Comparison of ENCODE assay signal across 31 cellular contexts in genomic region chr1:48047116-48047515, GRCh38. TPM values are rescaled to one million over a fixed set of nuclear protein-coding genes. Genes with fewer than 3 reads are reported as not detected.
DNase-seq lines count a peak whose midpoint lies in the region; FAIRE-seq and TF ChIP-seq lines count a peak whose summit lies in the region.
"Had no signal": no experiment of that assay in that cellular context is flagged by ENCODE, and none has a peak within 500 bp of the region (broad histone marks: within the 10 kb centered on the region; RNA-seq: fewer than 3 reads in every experiment).

No MANE protein-coding gene starts in this region.

- H3K27ac ChIP-seq in breast epithelium (peak overlapping the region; percentile 62 to 81), keratinocyte (ENCODE audit: control insufficient read depth, insufficient read depth, low read length) (no peak overlapping the region), tibial artery (peak overlapping the region; percentile 60 to 83)
- H3K27ac ChIP-seq: gastrocnemius medialis, spleen had no signal

- FAIRE-seq in keratinocyte (lab: Jason Lieb, UNC): no peak
- FAIRE-seq: H54, kidney had no signal

- no peaks in the 10 kb centered on the region for H3K27me3 Mint-ChIP-seq in MCF 10A (ENCODE audit: insufficient read depth, unreplicated experiment)
- peaks cover 7% of the 10 kb centered on the region for H3K27me3 Mint-ChIP-seq in activated T-helper 1 cell treated with anti-CD3 and anti-CD28 coated beads, Interleukin-12 subunit alpha, Interleukin-12 subunit beta, Interleukin-2, Interleukin-4 antibody, amounts not matched to agents 30 ng/mL and 10 ng/mL and 1 ng/mL, durations not matched to agents 14 hours and 24 hours and 36 hours (ENCODE audit: insufficient read depth)
- H3K27me3 Mint-ChIP-seq: activated naive CD8-positive, alpha-beta T cell had no signal

- no peak overlapping the region for H3K4me3 Mint-ChIP-seq in MCF 10A (ENCODE audit: unreplicated experiment)
- no peak overlapping the region for H3K4me3 Mint-ChIP-seq in activated T-helper 1 cell treated with anti-CD3 and anti-CD28 coated beads, Interleukin-12 subunit alpha, Interleukin-12 subunit beta, Interleukin-2, Interleukin-4 antibody, amounts not matched to agents 30 ng/mL and 10 ng/mL and 1 ng/mL, durations not matched to agents 14 hours and 24 hours and 36 hours
- H3K4me3 Mint-ChIP-seq: activated naive CD8-positive, alpha-beta T cell; brain; stimulated activated effector memory CD8-positive, alpha-beta T cell treated with anti-CD3 and anti-CD28 coated beads, Interleukin-12 subunit alpha, Interleukin-12 subunit beta, amount 100 ng/mL, for 72 hours had no signal

- H3K9me3 Mint-ChIP-seq in MCF 10A (ENCODE audit: unreplicated experiment): no peaks in the 10 kb centered on the region
- H3K9me3 Mint-ChIP-seq in activated T-helper 1 cell treated with anti-CD3 and anti-CD28 coated beads, Interleukin-12 subunit alpha, Interleukin-12 subunit beta, Interleukin-2, Interleukin-4 antibody, amounts not matched to agents 30 ng/mL and 10 ng/mL and 1 ng/mL, durations not matched to agents 14 hours and 24 hours and 36 hours: no peaks in the 10 kb centered on the region
- H3K9me3 Mint-ChIP-seq: brain; stimulated activated effector memory CD8-positive, alpha-beta T cell treated with anti-CD3 and anti-CD28 coated beads, Interleukin-12 subunit alpha, Interleukin-12 subunit beta, amount 100 ng/mL, for 72 hours had no signal

- H3K27me3 ChIP-seq in breast epithelium: no peaks in the 10 kb centered on the region
- H3K27me3 ChIP-seq in keratinocyte (ENCODE audit: control insufficient read depth, extremely low read depth, insufficient read depth, low read length): no peaks in the 10 kb centered on the region
- no peaks in the 10 kb centered on the region for H3K27me3 ChIP-seq in tibial artery
- H3K27me3 ChIP-seq: gastrocnemius medialis had no signal

- H3K36me3 Mint-ChIP-seq in MCF 10A (ENCODE audit: insufficient read depth, unreplicated experiment): no peaks in the 10 kb centered on the region
- no peaks in the 10 kb centered on the region for H3K36me3 Mint-ChIP-seq in activated T-helper 1 cell treated with anti-CD3 and anti-CD28 coated beads, Interleukin-12 subunit alpha, Interleukin-12 subunit beta, Interleukin-2, Interleukin-4 antibody, amounts not matched to agents 30 ng/mL and 10 ng/mL and 1 ng/mL, durations not matched to agents 14 hours and 24 hours and 36 hours (ENCODE audit: low read depth)
- H3K36me3 Mint-ChIP-seq: activated naive CD8-positive, alpha-beta T cell; brain; stimulated activated effector memory CD8-positive, alpha-beta T cell treated with anti-CD3 and anti-CD28 coated beads, Interleukin-12 subunit alpha, Interleukin-12 subunit beta, amount 100 ng/mL, for 72 hours had no signal

- H3K79me2 ChIP-seq in keratinocyte (ENCODE audit: control insufficient read depth, insufficient read depth, low read length): no peaks in the 10 kb centered on the region

- no peaks in the 10 kb centered on the region for H3K4me1 ChIP-seq in breast epithelium
- peaks cover 26% of the 10 kb centered on the region for H3K4me1 ChIP-seq in keratinocyte (ENCODE audit: control insufficient read depth, extremely low read depth, insufficient read depth, low read length)
- peaks cover 0 to 62% (median 52%) of the 10 kb centered on the region in 4 donors for H3K4me1 ChIP-seq in tibial artery
- H3K4me1 ChIP-seq: gastrocnemius medialis had no signal

- peaks cover 2% of the 10 kb centered on the region for H3K9me1 ChIP-seq in keratinocyte (ENCODE audit: control insufficient read depth, extremely low read depth, insufficient read depth, low read length)

- POLR2A ChIA-PET in MCF 10A (lab: Yijun Ruan, JAX): no interaction called here

- no TSS peak for BruUV-seq in MCF 10A (replicated peaks; lab: Mats Ljungman, UMichigan)

- CTCF ChIA-PET in MCF 10A (lab: Yijun Ruan, JAX): interaction anchor here (1.0 to 7.9 kb wide), 2 partner anchors 14 kb away, joined by 5 to 70 read pairs; no protein-coding TSS in a partner anchor

- DNase-seq in breast epithelium (ENCODE audit: low spot score in 2 of 2) (no peak), MCF 10A (ENCODE audit: unreplicated experiment) (no peak), amniotic epithelial cell (ENCODE audit: low read depth) (peak; percentile 44), keratinocyte (ENCODE audit: low read depth, low spot score) (no peak), tibial artery (no peak), anterior cingulate cortex (lab: John Stamatoyannopoulos, UW) (no peak)
- no peak for DNase-seq in activated T-helper 1 cell treated with anti-CD3 and anti-CD28 coated beads, Interleukin-12 subunit alpha, Interleukin-12 subunit beta, Interleukin-2, Interleukin-4 antibody, amounts not matched to agents 30 ng/mL and 10 ng/mL and 1 ng/mL, durations not matched to agents 14 hours and 24 hours and 36 hours (ENCODE audit: low spot score)
- no peak for DNase-seq in effector CD4-positive, alpha-beta T cell
- DNase-seq: 8988T; activated CD4-positive, alpha-beta T cell treated with anti-CD3 and anti-CD28 coated beads, Interleukin-2, amount 50 U/mL, for 48 hours; activated CD4-positive, CD25-positive, alpha-beta regulatory T cell; activated CD8-positive, alpha-beta memory T cell treated with anti-CD3 and anti-CD28 coated beads, Interleukin-2, amount 50 U/mL, for 48 hours; DMS79; effector memory CD4-positive, alpha-beta T cell; erythroblast; gastrocnemius medialis; kidney; NCI-H1092 treated with DMSO at 0.1 percent for 48 hours; NCI-H2029; NCI-H2227 treated with DMSO at 0.1 percent for 48 hours; NCI-H774; nucleus accumbens; SHP77; spleen; stimulated activated CD4-positive, alpha-beta T cell treated with anti-CD3 and anti-CD28 coated beads, Interleukin-2, amount 100 ng/mL, for 48 hours; substantia nigra had no signal

- no peak overlapping the region for H3K27ac Mint-ChIP-seq in MCF 10A (ENCODE audit: low read depth, unreplicated experiment)
- no peak overlapping the region for H3K27ac Mint-ChIP-seq in activated T-helper 1 cell treated with anti-CD3 and anti-CD28 coated beads, Interleukin-12 subunit alpha, Interleukin-12 subunit beta, Interleukin-2, Interleukin-4 antibody, amounts not matched to agents 30 ng/mL and 10 ng/mL and 1 ng/mL, durations not matched to agents 14 hours and 24 hours and 36 hours
- H3K27ac Mint-ChIP-seq: activated naive CD8-positive, alpha-beta T cell; stimulated activated effector memory CD8-positive, alpha-beta T cell treated with anti-CD3 and anti-CD28 coated beads, Interleukin-12 subunit alpha, Interleukin-12 subunit beta, amount 100 ng/mL, for 72 hours had no signal

- no peaks in the 10 kb centered on the region for H3K36me3 ChIP-seq in breast epithelium
- no peaks in the 10 kb centered on the region for H3K36me3 ChIP-seq in keratinocyte (ENCODE audit: control insufficient read depth in 2 of 2, extremely low read depth in 1 of 2, insufficient read depth in 2 of 2, low read length in 2 of 2)
- H3K36me3 ChIP-seq in tibial artery: no peaks in the 10 kb centered on the region
- H3K36me3 ChIP-seq: gastrocnemius medialis, spleen had no signal

- intact Hi-C loops in breast epithelium (cut with DNase I; ENCODE audit: low total_unique reads): no loop called here
- intact Hi-C loops in MCF 10A (cut with micrococcal nuclease): no loop called here
- intact Hi-C loops in tibial artery (cut with DNase I; ENCODE audit: low total_unique reads): no loop called here
- intact Hi-C loops in activated T-helper 1 cell treated with anti-CD3 and anti-CD28 coated beads, Interleukin-12 subunit alpha, Interleukin-12 subunit beta, Interleukin-2, Interleukin-4 antibody, amounts not matched to agents 30 ng/mL and 10 ng/mL and 1 ng/mL, durations not matched to agents 14 hours and 24 hours and 36 hours (cut with micrococcal nuclease): no loop called here

- TF ChIP-seq CTCF in breast epithelium (IDR thresholded peaks at IDR 0.05): no peak
- TF ChIP-seq CTCF in MCF 10A (IDR thresholded peaks at IDR 0.05; ENCODE audit: unreplicated experiment): no peak
- no peak for TF ChIP-seq CTCF in keratinocyte (optimal IDR thresholded peaks at IDR 0.05 in 1 of 3, IDR thresholded peaks at IDR 0.05 in 1 of 3, conservative IDR thresholded peaks at IDR 0.05 in 1 of 3; ENCODE audit: extremely low read depth in 1 of 3, insufficient read depth in 2 of 3, low read length in 3 of 3)
- TF ChIP-seq CTCF in tibial artery (IDR thresholded peaks at IDR 0.05): no peak

- peaks cover 30% of the 10 kb centered on the region for H3K4me1 Mint-ChIP-seq in MCF 10A (ENCODE audit: insufficient read depth, unreplicated experiment)
- no peaks in the 10 kb centered on the region for H3K4me1 Mint-ChIP-seq in activated T-helper 1 cell treated with anti-CD3 and anti-CD28 coated beads, Interleukin-12 subunit alpha, Interleukin-12 subunit beta, Interleukin-2, Interleukin-4 antibody, amounts not matched to agents 30 ng/mL and 10 ng/mL and 1 ng/mL, durations not matched to agents 14 hours and 24 hours and 36 hours (ENCODE audit: low read depth)
- H3K4me1 Mint-ChIP-seq: stimulated activated effector memory CD8-positive, alpha-beta T cell treated with anti-CD3 and anti-CD28 coated beads, Interleukin-12 subunit alpha, Interleukin-12 subunit beta, amount 100 ng/mL, for 72 hours had no signal

- no peak overlapping the region for H2AFZ ChIP-seq in keratinocyte (ENCODE audit: control insufficient read depth, low read length)

- H3K4me2 ChIP-seq in keratinocyte (ENCODE audit: control insufficient read depth, extremely low read depth, insufficient read depth, low read depth, low read length): peak overlapping the region; percentile 28

- no peak for TF ChIP-seq POLR2A in breast epithelium (IDR thresholded peaks at IDR 0.05)

- no peaks in the 10 kb centered on the region for H4K20me1 ChIP-seq in keratinocyte (ENCODE audit: control insufficient read depth, extremely low read depth, insufficient read depth, low read length)

- no peak overlapping the region for H3K9ac ChIP-seq in keratinocyte (ENCODE audit: control insufficient read depth, extremely low read depth, insufficient read depth, low read length)

- dilution Hi-C loops in keratinocyte (cut with MboI; ENCODE audit: extremely low pct_ligation_motif_present, low sequenced_read_pairs): no loop called here

- H3K9me3 ChIP-seq in breast epithelium (no peaks in the 10 kb centered on the region), keratinocyte (ENCODE audit: control insufficient read depth, low read depth, low read length) (no peaks in the 10 kb centered on the region), tibial artery (no peaks in the 10 kb centered on the region)
- H3K9me3 ChIP-seq: gastrocnemius medialis, spleen had no signal

- H3K4me3 ChIP-seq in breast epithelium: no peak overlapping the region
- no peak overlapping the region for H3K4me3 ChIP-seq in keratinocyte (ENCODE audit: control insufficient read depth in 2 of 3, extremely low read depth in 1 of 3, insufficient read depth in 2 of 3, low read depth in 1 of 3, low read length in 3 of 3)
- H3K4me3 ChIP-seq in tibial artery: no peak overlapping the region
- H3K4me3 ChIP-seq: gastrocnemius medialis, lung, spleen had no signal

RNA-seq across cellular contexts. Expression of gene TRABD2B, which starts 49.9 kb away (rescaled TPM):
- total RNA-seq in breast epithelium: 1 to 10 TPM; 1.4 to 3.7 (median 2.3) TPM
- 0.96 and 2.6 TPM in 2 replicates for total RNA-seq in MCF 10A (2022)
- polyA plus RNA-seq in keratinocyte: 0.13 to 0.35 TPM (median 0.16 TPM) in 3 replicates
- 0.70 TPM for polyA plus RNA-seq in keratinocyte (2011; ENCODE audit: low read depth)
- 0.21 and 0.26 TPM in 2 replicates for polyA plus RNA-seq in keratinocyte (2011; cell fraction: cytosol; rRNA removed)
- 1.2 and 1.6 TPM in 2 replicates for polyA plus RNA-seq in keratinocyte (2011; cell fraction: nucleus; rRNA removed)
- polyA plus RNA-seq in keratinocyte (2012; ENCODE audit: low replicate concordance): 0.49 and 0.62 TPM in 2 replicates
- polyA minus RNA-seq in keratinocyte: 0.45 to 0.59 TPM (median 0.49 TPM) in 3 replicates
- 1.5 TPM for polyA minus RNA-seq in keratinocyte (2011; cell fraction: cytosol; rRNA and poly(A)+ RNA removed)
- 1.2 and 1.4 TPM in 2 replicates for polyA minus RNA-seq in keratinocyte (2011; cell fraction: nucleus; rRNA and poly(A)+ RNA removed)
- total RNA-seq in activated T-helper 1 cell treated with anti-CD3 and anti-CD28 coated beads, Interleukin-12 subunit alpha, Interleukin-12 subunit beta, Interleukin-2, Interleukin-4 antibody, amounts not matched to agents 30 ng/mL and 10 ng/mL and 1 ng/mL, durations not matched to agents 14 hours and 24 hours and 36 hours: not detected in 2 replicates
